In genomic region chr13:106596287-106596937, GRCh38 we compare ENCODE assay signal across 27 cellular contexts. TPM values are rescaled to one million over a fixed set of nuclear protein-coding genes. Genes with fewer than 3 reads are reported as not detected.
DNase-seq lines count a peak whose midpoint lies in the region; ATAC-seq and TF ChIP-seq lines count a peak whose summit lies in the region.
"Had no signal": no experiment of that assay in that cellular context is flagged by ENCODE, and none has a peak within 500 bp of the region (broad histone marks: within the 10 kb centered on the region; RNA-seq: fewer than 3 reads in every experiment).

No MANE protein-coding gene starts in this region.

- ATAC-seq in sciatic nerve, result peak; percentile 64
- ATAC-seq: activated T-cell treated with anti-CD3 and anti-CD28 coated beads, Interleukin-2, amount 50 U/mL, for 72 hours; K562; natural killer cell treated with Interleukin-12 subunit alpha and Interleukin-12 subunit beta and Interleukin-15 and Interleukin-18, amount 100 ng/mL, for 72 hours; Panc1 had no signal

- H3K27ac ChIP-seq in HEK293 (ENCODE audit: extremely low read depth, low read depth, low read length), result no peak overlapping the region
- H3K27ac ChIP-seq: parathyroid adenoma had no signal

- no peak for DNase-seq in fibroblast of mammary gland (ENCODE audit: low read depth)
- peak; percentile 42 for DNase-seq in inferior parietal cortex (ENCODE audit: extremely low spot score)
- no peak for DNase-seq in sciatic nerve (ENCODE audit: low spot score)
- no peak for DNase-seq in amniotic stem cell (lab: John Stamatoyannopoulos, UW)
- DNase-seq in ACHN, result no peak
- no peak for DNase-seq in activated naive CD4-positive, alpha-beta T cell treated with anti-CD3 and anti-CD28 coated beads, Interleukin-2, amount 10 ng/mL, durations not matched to agents 7 days and 5 days
- DNase-seq in NOMO-1 (lab: John Stamatoyannopoulos, UW; ENCODE audit: unreplicated experiment in 2 of 2), result no peak
- DNase-seq: activated B cell treated with CpG ODN at 0.5 μM for 24 hours; activated CD4-positive, alpha-beta T cell treated with anti-CD3 and anti-CD28 coated beads, Interleukin-2, amount 50 U/mL, for 4 hours; activated naive CD4-positive, alpha-beta T cell treated with Interleukin-2 at 50 U/mL for 16 hours; activated T-cell treated with anti-CD3 and anti-CD28 coated beads, Interleukin-2, amount 50 U/mL, for 72 hours; DMS53; MG63; NCI-H2029 treated with DMSO at 0.1 percent for 48 hours; NCI-H526 treated with DMSO at 0.1 percent for 48 hours; SIG-M5 had no signal

- H3K4me3 ChIP-seq in HEK293 (ENCODE audit: low read depth, low read length) (no peak overlapping the region), fibroblast of mammary gland (ENCODE audit: control insufficient read depth, low read depth, low read length) (no peak overlapping the region)
- H3K4me3 ChIP-seq: breast epithelium, coronary artery, gastrocnemius medialis, HAP-1, K562, MG63 had no signal

- CTCF ChIA-PET in HEK293 (lab: Yijun Ruan, JAX), result no interaction called here
- CTCF ChIA-PET in activated naive CD4-positive, alpha-beta T cell treated with anti-CD3 and anti-CD28 coated beads, Interleukin-2, amount 10 ng/mL, durations not matched to agents 7 days and 5 days (lab: Charles Lee), result no interaction called here

- H3K4me3 Mint-ChIP-seq in activated naive CD4-positive, alpha-beta T cell treated with anti-CD3 and anti-CD28 coated beads, Interleukin-2, amount 10 ng/mL, durations not matched to agents 7 days and 5 days, result no peak overlapping the region
- H3K4me3 Mint-ChIP-seq: activated B cell treated with CpG ODN at 0.5 μM for 24 hours; activated T-cell treated with anti-CD3 and anti-CD28 coated beads, Interleukin-2, amount 50 U/mL, for 72 hours; natural killer cell treated with Interleukin-12 subunit alpha and Interleukin-12 subunit beta and Interleukin-15 and Interleukin-18, amount 100 ng/mL, for 72 hours; stimulated activated naive CD8-positive, alpha-beta T cell treated with anti-CD3 and anti-CD28 coated beads, Interleukin-15, Interleukin-2, amounts not matched to agents 100 ng/mL and 50 ng/mL, for 24 hours; type B pancreatic cell had no signal

- no peaks in the 10 kb centered on the region for H3K36me3 Mint-ChIP-seq in activated naive CD4-positive, alpha-beta T cell treated with anti-CD3 and anti-CD28 coated beads, Interleukin-2, amount 10 ng/mL, durations not matched to agents 7 days and 5 days
- H3K36me3 Mint-ChIP-seq: natural killer cell treated with Interleukin-12 subunit alpha and Interleukin-12 subunit beta and Interleukin-15 and Interleukin-18, amount 100 ng/mL, for 72 hours; type B pancreatic cell had no signal

- in situ Hi-C loops in ACHN (cut with HindIII; ENCODE audit: low pct_ligation_motif_present, low pct_unique_long_range_greater_than_20kb, low sequenced_read_pairs), result no loop called here

- no peak for TF ChIP-seq CTCF in HEK293 (tag by site-specific recombination; IDR thresholded peaks at IDR 0.05)
- TF ChIP-seq CTCF in fibroblast of mammary gland (conservative IDR thresholded peaks at IDR 0.05; ENCODE audit: control insufficient read depth, insufficient read depth, low read depth, low read length), result peak; percentile 18

- peaks cover 5% of the 10 kb centered on the region; the same call in 1 of the 2 replicates for H3K4me1 ChIP-seq in HEK293 (ENCODE audit: control insufficient read depth, insufficient read depth, low read length)
- H3K4me1 ChIP-seq: breast epithelium, HAP-1, parathyroid adenoma had no signal

- H3K9me3 Mint-ChIP-seq in activated naive CD4-positive, alpha-beta T cell treated with anti-CD3 and anti-CD28 coated beads, Interleukin-2, amount 10 ng/mL, durations not matched to agents 7 days and 5 days, result no peaks in the 10 kb centered on the region
- H3K9me3 Mint-ChIP-seq: activated B cell treated with CpG ODN at 0.5 μM for 24 hours; activated T-cell treated with anti-CD3 and anti-CD28 coated beads, Interleukin-2, amount 50 U/mL, for 72 hours; stimulated activated naive CD8-positive, alpha-beta T cell treated with anti-CD3 and anti-CD28 coated beads, Interleukin-15, Interleukin-2, amounts not matched to agents 100 ng/mL and 50 ng/mL, for 24 hours had no signal

- intact Hi-C loops in sciatic nerve (cut with DNase I), result no loop called here

- no peaks in the 10 kb centered on the region for H3K4me1 Mint-ChIP-seq in activated naive CD4-positive, alpha-beta T cell treated with anti-CD3 and anti-CD28 coated beads, Interleukin-2, amount 10 ng/mL, durations not matched to agents 7 days and 5 days
- H3K4me1 Mint-ChIP-seq: activated B cell treated with CpG ODN at 0.5 μM for 24 hours had no signal

- peaks cover 15% of the 10 kb centered on the region for H3K27me3 Mint-ChIP-seq in activated naive CD4-positive, alpha-beta T cell treated with anti-CD3 and anti-CD28 coated beads, Interleukin-2, amount 10 ng/mL, durations not matched to agents 7 days and 5 days
- H3K27me3 Mint-ChIP-seq: type B pancreatic cell had no signal

- POLR2A ChIA-PET in HEK293 (lab: Yijun Ruan, JAX), result interaction anchor here (0.7 kb wide), 1 partner anchor 446 kb away, joined by 7 read pairs; no protein-coding TSS in a partner anchor

- H3K36me3 ChIP-seq in HEK293 (ENCODE audit: control insufficient read depth in 2 of 2, insufficient read depth in 1 of 2, low read length in 2 of 2), result no peaks in the 10 kb centered on the region
- H3K36me3 ChIP-seq: breast epithelium, gastrocnemius medialis, HAP-1, MG63 had no signal

- H3K9me3 ChIP-seq in HEK293 (ENCODE audit: control insufficient read depth, insufficient read depth, low read depth, low read length), result no peaks in the 10 kb centered on the region
- H3K9me3 ChIP-seq: breast epithelium, gastrocnemius medialis, HAP-1, MG63 had no signal

- no peak overlapping the region for H3K27ac Mint-ChIP-seq in activated naive CD4-positive, alpha-beta T cell treated with anti-CD3 and anti-CD28 coated beads, Interleukin-2, amount 10 ng/mL, durations not matched to agents 7 days and 5 days
- H3K27ac Mint-ChIP-seq: activated B cell treated with CpG ODN at 0.5 μM for 24 hours; activated T-cell treated with anti-CD3 and anti-CD28 coated beads, Interleukin-2, amount 50 U/mL, for 72 hours; natural killer cell treated with Interleukin-12 subunit alpha and Interleukin-12 subunit beta and Interleukin-15 and Interleukin-18, amount 100 ng/mL, for 72 hours; stimulated activated naive CD8-positive, alpha-beta T cell treated with anti-CD3 and anti-CD28 coated beads, Interleukin-15, Interleukin-2, amounts not matched to agents 100 ng/mL and 50 ng/mL, for 24 hours; type B pancreatic cell had no signal

TF ChIP-seq in HEK293, 187 proteins besides CTCF, POLR2A, EP300 and RAD21:
- TF ChIP-seq ZNF624 (tag by site-specific recombination; IDR thresholded peaks at IDR 0.05) (no peak), ZFHX2 (tag by site-specific recombination; conservative IDR thresholded peaks at IDR 0.05) (peak; percentile 20; the same call in 1 of the 2 replicates), EGR2 (tag by site-specific recombination; IDR thresholded peaks at IDR 0.05; ENCODE audit: low read depth) (peak; percentile 55; the same call in 1 of the 2 replicates), WT1 (tag by site-specific recombination; IDR thresholded peaks at IDR 0.05) (no peak), HIC1 (tag by site-specific recombination; IDR thresholded peaks at IDR 0.05) (no peak)

RNA-seq across cellular contexts. Expression of gene ARGLU1, which starts 28.5 kb away (rescaled TPM):
- 150 TPM for total RNA-seq in sciatic nerve
